In genomic region chr20:8367679-8368078, GRCh38 we compare ENCODE assay signal across 21 cellular contexts.
"Had no signal": no experiment of that assay in that cellular context is flagged by ENCODE, and none has a peak within 500 bp of the region (broad histone marks: within the 10 kb centered on the region; RNA-seq: fewer than 3 reads in every experiment).

No MANE protein-coding gene starts in this region.

- H3K4me3 ChIP-seq: coronary artery, lung, pancreas, sigmoid colon, transverse colon, uterus had no signal

- H3K9me3 Mint-ChIP-seq: activated CD4-positive, alpha-beta T cell treated with anti-CD3 and anti-CD28 coated beads, Interleukin-2, amount 10 ng/mL, durations not matched to agents 24 days and 14 days; activated naive CD4-positive, alpha-beta T cell treated with anti-CD3 and anti-CD28 coated beads for 36 hours; activated T-cell treated with anti-CD3 and anti-CD28 coated beads, Interleukin-2, amount 50 U/mL, for 24 hours; central memory CD8-positive, alpha-beta T cell; mesothelial cell of epicardium; natural killer cell treated with Interleukin-12 subunit alpha and Interleukin-12 subunit beta and Interleukin-15 and Interleukin-18, amount 100 ng/mL, for 72 hours had no signal

- H3K4me1 ChIP-seq: foreskin keratinocyte, sigmoid colon, transverse colon, uterus had no signal

- H3K4me3 Mint-ChIP-seq: activated CD4-positive, alpha-beta T cell treated with anti-CD3 and anti-CD28 coated beads, Interleukin-2, amount 10 ng/mL, durations not matched to agents 24 days and 14 days; activated CD8-positive, alpha-beta T cell treated with anti-CD3 and anti-CD28 coated beads, Interleukin-2, amount 10 ng/mL, durations not matched to agents 7 days and 5 days; activated naive CD4-positive, alpha-beta T cell treated with anti-CD3 and anti-CD28 coated beads for 36 hours; activated T-cell treated with anti-CD3 and anti-CD28 coated beads, Interleukin-2, amount 50 U/mL, for 24 hours; central memory CD8-positive, alpha-beta T cell; mesothelial cell of epicardium; natural killer cell treated with Interleukin-12 subunit alpha and Interleukin-12 subunit beta and Interleukin-15 and Interleukin-18, amount 100 ng/mL, for 72 hours had no signal

- H3K27me3 ChIP-seq: brain microvascular endothelial cell, foreskin keratinocyte, neutrophil, pancreas, sigmoid colon, transverse colon, uterus had no signal

- ATAC-seq: activated CD8-positive, alpha-beta T cell treated with anti-CD3 and anti-CD28 coated beads, Interleukin-2, amount 10 ng/mL, durations not matched to agents 7 days and 5 days; foreskin keratinocyte; left colon; natural killer cell treated with Interleukin-12 subunit alpha and Interleukin-12 subunit beta and Interleukin-15 and Interleukin-18, amount 100 ng/mL, for 72 hours; pancreas had no signal

- H3K36me3 ChIP-seq: brain microvascular endothelial cell, neutrophil, pancreas, sigmoid colon, transverse colon, uterus had no signal

- H3K27ac ChIP-seq: brain microvascular endothelial cell, coronary artery, foreskin keratinocyte, neutrophil, pancreas, sigmoid colon, transverse colon, uterus had no signal

- H3K9me3 ChIP-seq: neutrophil, pancreas, sigmoid colon, transverse colon, uterus had no signal

- H3K27me3 Mint-ChIP-seq: central memory CD8-positive, alpha-beta T cell; natural killer cell treated with Interleukin-12 subunit alpha and Interleukin-12 subunit beta and Interleukin-15 and Interleukin-18, amount 100 ng/mL, for 72 hours had no signal

- H3K4me1 Mint-ChIP-seq: activated CD4-positive, alpha-beta T cell treated with anti-CD3 and anti-CD28 coated beads, Interleukin-2, amount 10 ng/mL, durations not matched to agents 24 days and 14 days had no signal

- DNase-seq: activated CD4-positive, alpha-beta T cell treated with anti-CD3 and anti-CD28 coated beads, Interleukin-2, amount 10 ng/mL, durations not matched to agents 24 days and 14 days; activated CD8-positive, alpha-beta T cell treated with anti-CD3 and anti-CD28 coated beads, Interleukin-2, amount 10 ng/mL, durations not matched to agents 7 days and 5 days; activated naive CD4-positive, alpha-beta T cell treated with anti-CD3 and anti-CD28 coated beads for 36 hours; activated T-cell treated with anti-CD3 and anti-CD28 coated beads, Interleukin-2, amount 50 U/mL, for 24 hours; brain microvascular endothelial cell; foreskin keratinocyte; glutamatergic neuron; hypothalamus; islet precursor cell; left colon; pancreas; sigmoid colon; stimulated activated naive CD4-positive, alpha-beta T cell treated with Interleukin-2 at 50 U/mL for 16 hours; transverse colon; uterus had no signal

- H3K27ac Mint-ChIP-seq: activated CD4-positive, alpha-beta T cell treated with anti-CD3 and anti-CD28 coated beads, Interleukin-2, amount 10 ng/mL, durations not matched to agents 24 days and 14 days; activated CD8-positive, alpha-beta T cell treated with anti-CD3 and anti-CD28 coated beads, Interleukin-2, amount 10 ng/mL, durations not matched to agents 7 days and 5 days; activated naive CD4-positive, alpha-beta T cell treated with anti-CD3 and anti-CD28 coated beads for 36 hours; activated T-cell treated with anti-CD3 and anti-CD28 coated beads, Interleukin-2, amount 50 U/mL, for 24 hours; mesothelial cell of epicardium; natural killer cell treated with Interleukin-12 subunit alpha and Interleukin-12 subunit beta and Interleukin-15 and Interleukin-18, amount 100 ng/mL, for 72 hours had no signal

- H3K36me3 Mint-ChIP-seq: mesothelial cell of epicardium; natural killer cell treated with Interleukin-12 subunit alpha and Interleukin-12 subunit beta and Interleukin-15 and Interleukin-18, amount 100 ng/mL, for 72 hours had no signal
